Comparison of ENCODE assay signal across 8 cellular contexts in genomic region chr4:54091637-54092404, GRCh38. TPM values are rescaled to one million over a fixed set of nuclear protein-coding genes. Genes with fewer than 3 reads are reported as not detected.
DNase-seq lines count a peak whose midpoint lies in the region; ATAC-seq, FAIRE-seq and TF ChIP-seq lines count a peak whose summit lies in the region.

No MANE protein-coding gene starts in this region.

- no peaks in the 10 kb centered on the region for H3K9me3 ChIP-seq in keratinocyte (ENCODE audit: control insufficient read depth, low read depth, low read length)

- H3K9me3 Mint-ChIP-seq in activated B cell treated with CpG ODN at 0.5 μM for 24 hours = no peaks in the 10 kb centered on the region

- peak overlapping the region; percentile 95 for H2AFZ ChIP-seq in keratinocyte (ENCODE audit: control insufficient read depth, low read length)

- peak; percentile 75 for FAIRE-seq in keratinocyte (lab: Jason Lieb, UNC)

- peaks cover 20% of the 10 kb centered on the region for H3K4me1 ChIP-seq in keratinocyte (ENCODE audit: control insufficient read depth, extremely low read depth, insufficient read depth, low read length)

- no peaks in the 10 kb centered on the region for H3K9me1 ChIP-seq in keratinocyte (ENCODE audit: control insufficient read depth, extremely low read depth, insufficient read depth, low read length)

- H3K36me3 ChIP-seq in keratinocyte (ENCODE audit: control insufficient read depth in 2 of 2, extremely low read depth in 1 of 2, insufficient read depth in 2 of 2, low read length in 2 of 2) = no peaks in the 10 kb centered on the region

- TF ChIP-seq CTCF in GM12864 (IDR thresholded peaks at IDR 0.05; ENCODE audit: low read depth, low read length, missing control alignments) (no peak), activated B cell treated with CpG ODN at 0.5 μM for 24 hours (IDR thresholded peaks at IDR 0.05) (no peak), cardiac fibroblast (IDR thresholded peaks at IDR 0.05; ENCODE audit: low read depth, low read length) (no peak), keratinocyte (optimal IDR thresholded peaks at IDR 0.05 in 1 of 3, IDR thresholded peaks at IDR 0.05 in 1 of 3, conservative IDR thresholded peaks at IDR 0.05 in 1 of 3; ENCODE audit: extremely low read depth in 1 of 3, insufficient read depth in 2 of 3, low read length in 3 of 3) (no peak)

- H3K9ac ChIP-seq in keratinocyte (ENCODE audit: control insufficient read depth, extremely low read depth, insufficient read depth, low read length) = peak overlapping the region; percentile 65

- no peak overlapping the region for H3K27ac ChIP-seq in keratinocyte (ENCODE audit: control insufficient read depth, insufficient read depth, low read length)

- H3K4me2 ChIP-seq in keratinocyte (ENCODE audit: control insufficient read depth, extremely low read depth, insufficient read depth, low read depth, low read length) = peak overlapping the region; percentile 96

- peaks cover 33% of the 10 kb centered on the region for H3K4me1 Mint-ChIP-seq in activated B cell treated with CpG ODN at 0.5 μM for 24 hours

- POLR2A ChIA-PET in activated B cell treated with CpG ODN at 0.5 μM for 24 hours (lab: Charles Lee) = no interaction called here

- H3K27me3 Mint-ChIP-seq in activated B cell treated with CpG ODN at 0.5 μM for 24 hours = peaks cover 63% of the 10 kb centered on the region

- peak; percentile 82 for ATAC-seq in HG02571 (IDR thresholded peaks at IDR 0.05; ENCODE audit: unreplicated experiment)
- peak; percentile 91 for ATAC-seq in activated B cell treated with CpG ODN at 0.5 μM for 24 hours (ENCODE audit: low read depth)
- ATAC-seq in HG03135 (IDR thresholded peaks at IDR 0.05; ENCODE audit: unreplicated experiment) = no peak

- H3K36me3 Mint-ChIP-seq in activated B cell treated with CpG ODN at 0.5 μM for 24 hours (ENCODE audit: low read depth) = no peaks in the 10 kb centered on the region

- DNase-seq in GM12864 (ENCODE audit: low read depth) = peak; percentile 62
- DNase-seq in NCI-H1930 (lab: John Stamatoyannopoulos, UW) = peak; percentile 92
- DNase-seq in activated B cell treated with CpG ODN at 0.5 μM for 24 hours = peak; percentile 55
- peak; percentile 77 to 79 for DNase-seq in cardiac fibroblast (ENCODE audit: low read depth in 2 of 2)
- peak; percentile 38 for DNase-seq in keratinocyte (ENCODE audit: low read depth, low spot score)
- peak; percentile 61 to 63 for DNase-seq in stimulated activated CD4-positive, alpha-beta T cell treated with anti-CD3 and anti-CD28 coated beads, Interleukin-15, amount 100 ng/mL, for 1 hour (ENCODE audit: low read depth in 1 of 2, low spot score in 1 of 2)

- H3K4me3 Mint-ChIP-seq in activated B cell treated with CpG ODN at 0.5 μM for 24 hours = peak overlapping the region; percentile 87

- H3K79me2 ChIP-seq in keratinocyte (ENCODE audit: control insufficient read depth, insufficient read depth, low read length) = no peaks in the 10 kb centered on the region

- H4K20me1 ChIP-seq in keratinocyte (ENCODE audit: control insufficient read depth, extremely low read depth, insufficient read depth, low read length) = no peaks in the 10 kb centered on the region

- H3K27ac Mint-ChIP-seq in activated B cell treated with CpG ODN at 0.5 μM for 24 hours = peak overlapping the region; percentile 59

- CTCF ChIA-PET in activated B cell treated with CpG ODN at 0.5 μM for 24 hours (lab: Charles Lee) = no interaction called here

- intact Hi-C loops in activated B cell treated with CpG ODN at 0.5 μM for 24 hours (cut with micrococcal nuclease) = loop anchor here (1.0 to 2.0 kb wide), 3 partner anchors 7 to 141 kb away; partner anchors contain the start of gene CHIC2

- H3K27me3 ChIP-seq in keratinocyte (ENCODE audit: control insufficient read depth, extremely low read depth, insufficient read depth, low read length) = peaks cover 36% of the 10 kb centered on the region

- dilution Hi-C loops in keratinocyte (cut with MboI; ENCODE audit: extremely low pct_ligation_motif_present, low sequenced_read_pairs) = no loop called here

- peak overlapping the region; percentile 50 for H3K4me3 ChIP-seq in GM12864 (ENCODE audit: low read depth, low read length)
- H3K4me3 ChIP-seq in cardiac fibroblast (replicated peaks in 1 of 2; ENCODE audit: low read depth in 2 of 2, low read length in 2 of 2) = peak overlapping the region; percentile 63 to 65
- H3K4me3 ChIP-seq in keratinocyte (ENCODE audit: control insufficient read depth in 2 of 3, extremely low read depth in 1 of 3, insufficient read depth in 2 of 3, low read depth in 1 of 3, low read length in 3 of 3) = peak overlapping the region; percentile 39 to 78 (median 71)

RNA-seq across cellular contexts. Expression of gene GSX2, which starts 8.1 kb away (rescaled TPM):
- total RNA-seq in activated B cell treated with CpG ODN at 0.5 μM for 24 hours = not detected in 2 replicates
- not detected in 3 replicates for polyA plus RNA-seq in keratinocyte
- polyA plus RNA-seq in keratinocyte (2011; ENCODE audit: low read depth) = 1.3 TPM
- polyA plus RNA-seq in keratinocyte (2011; cell fraction: cytosol; rRNA removed) = not detected in 2 replicates
- not detected in 2 replicates for polyA plus RNA-seq in keratinocyte (2011; cell fraction: nucleus; rRNA removed)
- polyA plus RNA-seq in keratinocyte (2012; ENCODE audit: low replicate concordance) = 0.58 TPM in 1 of 2 replicates, not detected in the other
- polyA minus RNA-seq in keratinocyte = not detected in 3 replicates
- polyA minus RNA-seq in keratinocyte (2011; cell fraction: cytosol; rRNA and poly(A)+ RNA removed) = not detected
- not detected in 2 replicates for polyA minus RNA-seq in keratinocyte (2011; cell fraction: nucleus; rRNA and poly(A)+ RNA removed)

RNA-seq across cellular contexts. Expression of gene CHIC2, which starts 27.4 kb away (rescaled TPM):
- total RNA-seq in activated B cell treated with CpG ODN at 0.5 μM for 24 hours = 17.5 and 21.6 TPM in 2 replicates
- polyA plus RNA-seq in keratinocyte = 14.8 to 21.9 TPM (median 16.9 TPM) in 3 replicates
- 44.5 TPM for polyA plus RNA-seq in keratinocyte (2011; ENCODE audit: low read depth)
- polyA plus RNA-seq in keratinocyte (2011; cell fraction: cytosol; rRNA removed) = 14.3 and 20.4 TPM in 2 replicates
- 10.4 and 15.2 TPM in 2 replicates for polyA plus RNA-seq in keratinocyte (2011; cell fraction: nucleus; rRNA removed)
- polyA plus RNA-seq in keratinocyte (2012; ENCODE audit: low replicate concordance) = 14.9 and 45.3 TPM in 2 replicates
- polyA minus RNA-seq in keratinocyte = 3.3 to 10.7 TPM (median 8.0 TPM) in 3 replicates
- 32.6 TPM for polyA minus RNA-seq in keratinocyte (2011; cell fraction: cytosol; rRNA and poly(A)+ RNA removed)
- polyA minus RNA-seq in keratinocyte (2011; cell fraction: nucleus; rRNA and poly(A)+ RNA removed) = 24.2 and 24.7 TPM in 2 replicates

Comparison
In these comparisons a context has a peak if more than half of its experiments do, and no peak if none do; other contexts are left out.
1. DNase-seq: peak in every context shown above with its lines; median percentile 92 in NCI-H1930; 78 in cardiac fibroblast; 62 in GM12864; 62 in stimulated activated CD4-positive, alpha-beta T cell treated with anti-CD3 and anti-CD28 coated beads, Interleukin-15, amount 100 ng/mL, for 1 hour; 55 in activated B cell treated with CpG ODN at 0.5 μM for 24 hours; 38 in keratinocyte.